In the genomic region with DNA sequence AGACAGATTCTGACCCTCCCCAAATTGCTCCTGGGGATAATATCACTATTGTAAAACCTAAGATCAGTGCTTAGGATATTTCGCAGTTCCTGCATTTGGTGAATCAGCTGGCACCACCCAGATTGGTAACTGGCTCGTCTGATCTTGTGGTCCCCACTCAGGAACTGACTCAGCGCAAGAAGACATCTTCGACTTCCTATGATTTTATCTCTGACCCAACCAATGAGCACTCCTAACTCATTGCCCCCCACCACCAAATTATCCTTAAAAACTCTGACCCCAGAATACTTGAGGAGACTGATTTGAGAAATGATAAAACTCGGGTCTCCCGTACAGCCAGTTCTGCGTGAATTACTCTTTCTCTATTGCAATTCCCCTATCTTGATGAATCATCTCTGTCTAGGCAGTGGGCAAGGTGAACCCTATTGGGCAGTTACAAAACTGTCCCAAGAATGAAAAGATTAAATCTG, we compare ENCODE assay signal across 8 cellular contexts. TPM values are rescaled to one million over a fixed set of nuclear protein-coding genes. Genes with fewer than 3 reads are reported as not detected.
A peak's percentile ranks its signal among the peaks of the same experiment; 100 is the strongest.
DNase-seq lines count a peak whose midpoint lies in the region; ATAC-seq and TF ChIP-seq lines count a peak whose summit lies in the region.

No MANE protein-coding gene starts in this region.

- peak overlapping the region; percentile 51 for H3K9ac ChIP-seq in GM23248

- H2AFZ ChIP-seq in GM23248 = peak overlapping the region; percentile 76

- H3K27me3 Mint-ChIP-seq in T-helper 17 cell = no peaks in the 10 kb centered on the region

- H3K4me2 ChIP-seq in GM23248 (ENCODE audit: unreplicated experiment) = peak overlapping the region; percentile 75

- H4K20me1 ChIP-seq in GM23248 (ENCODE audit: insufficient read depth) = no peaks in the 10 kb centered on the region

- 4 to 6% methylated on average over 7 of the region's 7 CpGs for WGBS in GM23248 (ENCODE audit: low coverage in 1 of 2, low lambda C conversion rate in 2 of 2, missing lambda C conversion rate in 2 of 2), 2 experiments

- H3K9me2 ChIP-seq in GM23248 (ENCODE audit: insufficient read depth) = no peaks in the 10 kb centered on the region

- H3K27me3 ChIP-seq in GM23248 (replicated peaks; ENCODE audit: insufficient read depth) = no peaks in the 10 kb centered on the region
- no peaks in the 10 kb centered on the region for H3K27me3 ChIP-seq in brain microvascular endothelial cell (replicated peaks)

- TF ChIP-seq CTCF in brain microvascular endothelial cell (IDR thresholded peaks at IDR 0.05; ENCODE audit: low read depth, low read length, missing control alignments) = no peak

- no peaks in the 10 kb centered on the region for H3K36me3 ChIP-seq in GM23248 (ENCODE audit: low read depth)
- no peaks in the 10 kb centered on the region for H3K36me3 ChIP-seq in brain microvascular endothelial cell (replicated peaks)

- peaks cover 14% of the 10 kb centered on the region for H3F3A ChIP-seq in GM23248 (ENCODE audit: insufficient read depth)

- H3K9me3 ChIP-seq in GM23248 (ENCODE audit: low read depth) = no peaks in the 10 kb centered on the region
- H3K9me3 ChIP-seq in T-helper 17 cell (ENCODE audit: control insufficient read depth, low read length, poor library complexity, severe bottlenecking) = no peaks in the 10 kb centered on the region

- peaks cover 2% of the 10 kb centered on the region for H3K36me3 Mint-ChIP-seq in T-helper 17 cell (ENCODE audit: low read depth)

- peak overlapping the region; percentile 50 for H3K4me3 ChIP-seq in GM23248
- H3K4me3 ChIP-seq in brain microvascular endothelial cell (ENCODE audit: low read depth, low read length) = no peak overlapping the region

- peak overlapping the region; percentile 95 for H3K27ac Mint-ChIP-seq in T-helper 17 cell

- ATAC-seq in T-helper 17 cell (peak; percentile 90), HG03460 (IDR thresholded peaks at IDR 0.05; ENCODE audit: unreplicated experiment) (no peak), GM19023 (IDR thresholded peaks at IDR 0.05; ENCODE audit: unreplicated experiment) (no peak), GM19395 (IDR thresholded peaks at IDR 0.05; ENCODE audit: unreplicated experiment) (no peak)

- peak; percentile 90 for DNase-seq in GM23248
- peak; percentile 21 to 48 (median 26) for DNase-seq in T-helper 17 cell
- DNase-seq in brain microvascular endothelial cell = peak; percentile 65
- peak; percentile 57 for DNase-seq in stimulated activated CD4-positive, alpha-beta T cell treated with anti-CD3 and anti-CD28 coated beads, Interleukin-4, amount 100 ng/mL, for 24 hours
- DNase-seq in pons (ENCODE audit: low spot score) = no peak

- H3K4me1 ChIP-seq in GM23248 (ENCODE audit: insufficient read depth) = peaks cover 30% of the 10 kb centered on the region

- in situ Hi-C loops in GM23248 (cut with MboI) = no loop called here
- in situ Hi-C loops in brain microvascular endothelial cell (cut with HindIII; ENCODE audit: low pct_ligation_motif_present, low sequenced_read_pairs) = no loop called here

- no peaks in the 10 kb centered on the region for H3K79me2 ChIP-seq in GM23248 (ENCODE audit: insufficient read depth)

- H3K27ac ChIP-seq in GM23248 (peak overlapping the region; percentile 89), brain microvascular endothelial cell (peak overlapping the region; percentile 7)

- H3K4me1 Mint-ChIP-seq in T-helper 17 cell = peaks cover 28% of the 10 kb centered on the region

- H3K4me3 Mint-ChIP-seq in T-helper 17 cell = peak overlapping the region; percentile 79

RNA-seq across cellular contexts. Expression of gene PRNP, which starts 20.2 kb away (rescaled TPM):
- total RNA-seq in GM23248 (2014; rRNA removed; shearing (Covaris generic)) = 388 and 407 TPM in 2 replicates
- 498 and 506 TPM in 2 replicates for polyA plus RNA-seq in GM23248 (2016; fragmentation: Nextera tagmentation; extraction: Ambion mirVana)
- 10 to 100 TPM; 86.0 to 96.1 TPM for total RNA-seq in T-helper 17 cell

RNA-seq across cellular contexts. Expression of gene PRND, which starts 55.7 kb away (rescaled TPM):
- not detected in 2 replicates for total RNA-seq in GM23248 (2014; rRNA removed; shearing (Covaris generic))
- not detected in 2 replicates for polyA plus RNA-seq in GM23248 (2016; fragmentation: Nextera tagmentation; extraction: Ambion mirVana)
- total RNA-seq in T-helper 17 cell = not detected
